ENCODE assay signal across 21 cellular contexts in genomic region chr9:135622415-135623020, GRCh38. TPM values are rescaled to one million over a fixed set of nuclear protein-coding genes. Genes with fewer than 3 reads are reported as not detected.
"Had no signal": no experiment of that assay in that cellular context is flagged by ENCODE, and none has a peak within 500 bp of the region (broad histone marks: within the 10 kb centered on the region; RNA-seq: fewer than 3 reads in every experiment).

No MANE protein-coding gene starts in this region.

- H3K36me3 ChIP-seq: SJSA1 had no signal

- H3K4me1 ChIP-seq: SJSA1 had no signal

- DNase-seq: Kasumi-1, KG1, MV-4-11, NCI-H1048, NCI-H1105, NCI-H1417 treated with DMSO at 0.1 percent for 48 hours, NCI-H146, NCI-H1694 treated with DMSO at 0.1 percent for 48 hours, NCI-H2029 treated with DMSO at 0.1 percent for 48 hours, NCI-H2227 treated with DMSO at 0.1 percent for 48 hours, NCI-H524, NCI-H526 treated with DMSO at 0.1 percent for 48 hours, NCI-H748 treated with DMSO at 0.1 percent for 48 hours, Right ventricle myocardium superior, RPMI8226, SIG-M5 had no signal

- H3K27ac ChIP-seq: SJSA1, SK-N-MC had no signal

- H3K4me3 ChIP-seq: SJSA1, SK-N-MC had no signal

- H3K9me3 ChIP-seq: SJSA1 had no signal

RNA-seq across cellular contexts. Expression of gene GLT6D1, which starts 16.8 kb away (rescaled TPM):
- total RNA-seq: HT-29, M059J, NCI-H460, Right ventricle myocardium superior, SJSA1 had no signal

RNA-seq across cellular contexts. Expression of gene LCN9, which starts 40.6 kb away (rescaled TPM):
- total RNA-seq: HT-29, M059J, NCI-H460, Right ventricle myocardium superior, SJSA1 had no signal
